ENCODE assay signal across 1 cellular context in the genomic region with DNA sequence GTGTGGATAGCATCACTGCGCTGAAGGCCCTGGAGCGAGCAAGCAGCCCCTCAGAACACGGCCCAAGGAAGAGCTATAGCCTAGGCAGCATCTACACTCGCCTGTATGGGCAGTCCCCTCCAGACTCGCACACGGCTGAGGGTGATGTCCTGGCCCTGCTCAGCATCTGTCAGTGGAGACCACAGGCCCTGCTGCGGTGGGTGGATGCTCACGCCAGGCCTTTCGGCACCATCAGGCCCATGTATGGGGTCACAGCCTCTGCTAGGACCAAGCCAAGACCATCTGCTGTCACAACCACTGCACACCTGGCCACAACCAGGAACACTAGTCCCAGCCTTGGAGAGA.
TF ChIP-seq lines count a peak whose summit lies in the region.

No MANE protein-coding gene starts in this region.

TF ChIP-seq in endothelial cell of umbilical vein, 7 proteins besides CTCF, POLR2A, EP300 and RAD21:
- TF ChIP-seq GATA2 (IDR thresholded peaks at IDR 0.05; ENCODE audit: insufficient read depth, insufficient read length, low read depth, low read length) (no peak), MAX (IDR thresholded peaks at IDR 0.05; ENCODE audit: insufficient read depth, insufficient read length) (no peak), EZH2 (IDR thresholded peaks at IDR 0.05; ENCODE audit: borderline replicate concordance, low read depth, low read length, severe bottlenecking) (no peak), MYC (IDR thresholded peaks at IDR 0.05; ENCODE audit: low read depth, low read length) (no peak), JUN (IDR thresholded peaks at IDR 0.05; ENCODE audit: borderline replicate concordance, insufficient read depth, insufficient read length, low read depth) (no peak), FOS (IDR thresholded peaks at IDR 0.05; ENCODE audit: borderline replicate concordance, insufficient read depth, low read length) (no peak), POLR2AphosphoS5 (IDR thresholded peaks at IDR 0.05; ENCODE audit: insufficient read depth, low read depth, low read length) (no peak)
TF ChIP-seq in endothelial cell of umbilical vein: peak in this region for 0.
